8 cellular contexts compared by ENCODE assay signal in the genomic region with DNA sequence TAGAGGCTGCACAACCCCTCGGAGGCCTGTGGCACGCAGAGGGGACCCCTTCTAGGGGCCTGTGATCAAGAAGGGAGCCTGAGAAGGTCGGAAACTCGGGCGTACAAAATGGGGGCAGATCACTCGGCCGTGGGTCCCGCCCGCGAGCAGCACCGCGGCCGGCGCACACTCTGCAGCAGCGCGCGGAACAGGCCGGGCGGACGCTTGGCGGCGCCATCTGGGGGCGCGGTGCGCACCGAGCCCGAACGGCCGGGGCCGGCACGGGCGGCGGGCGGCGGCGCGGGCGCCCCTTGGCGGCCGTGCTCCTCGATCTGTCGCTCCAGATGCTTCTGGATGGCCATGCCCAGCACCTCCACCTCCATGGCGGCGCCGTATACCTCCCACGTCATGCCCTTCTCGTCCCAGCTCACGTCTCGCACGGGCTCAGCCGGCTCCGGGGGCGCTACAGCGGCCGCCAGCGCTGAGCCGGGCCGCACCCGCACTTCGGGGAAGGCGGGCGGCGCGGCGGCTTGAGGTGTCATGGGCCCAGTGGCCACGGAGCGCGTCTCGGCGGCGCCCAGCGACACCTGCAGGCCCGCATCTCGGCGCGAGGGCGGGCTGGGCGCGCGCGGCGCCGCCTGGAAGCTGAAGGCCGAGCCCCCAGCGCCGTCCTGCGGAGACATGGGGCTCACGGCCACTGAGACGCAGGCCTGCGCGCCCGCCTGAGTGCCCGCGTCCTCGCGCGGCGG.
DNase-seq lines count a peak whose midpoint lies in the region; ATAC-seq lines count a peak whose summit lies in the region.

No MANE protein-coding gene starts in this region.

- CTCF ChIA-PET in activated naive CD4-positive, alpha-beta T cell treated with anti-CD3 and anti-CD28 coated beads, Interleukin-2, amount 10 ng/mL, durations not matched to agents 7 days and 5 days (lab: Charles Lee), result interaction anchor here (0.8 to 2.6 kb wide), 10 partner anchors 9 to 234 kb away, joined by 3 to 10 read pairs (median 3); a partner anchor contains a TSS

- peak overlapping the region; percentile 46 for H3K27ac Mint-ChIP-seq in activated naive CD4-positive, alpha-beta T cell treated with anti-CD3 and anti-CD28 coated beads, Interleukin-2, amount 10 ng/mL, durations not matched to agents 7 days and 5 days

- no peak overlapping the region for H3K9ac ChIP-seq in iPS-15b (ENCODE audit: low read depth, low read length)

- ATAC-seq in GM18517 (IDR thresholded peaks at IDR 0.05; ENCODE audit: unreplicated experiment), result peak; percentile 51
- ATAC-seq in HG03108 (IDR thresholded peaks at IDR 0.05; ENCODE audit: unreplicated experiment), result no peak

- peaks cover 9% of the 10 kb centered on the region for H3K4me1 Mint-ChIP-seq in activated naive CD4-positive, alpha-beta T cell treated with anti-CD3 and anti-CD28 coated beads, Interleukin-2, amount 10 ng/mL, durations not matched to agents 7 days and 5 days

- peak overlapping the region; percentile 64 for H3K4me3 Mint-ChIP-seq in activated naive CD4-positive, alpha-beta T cell treated with anti-CD3 and anti-CD28 coated beads, Interleukin-2, amount 10 ng/mL, durations not matched to agents 7 days and 5 days

- peaks cover 69% of the 10 kb centered on the region for H3K27me3 Mint-ChIP-seq in activated naive CD4-positive, alpha-beta T cell treated with anti-CD3 and anti-CD28 coated beads, Interleukin-2, amount 10 ng/mL, durations not matched to agents 7 days and 5 days

- peak overlapping the region; percentile 32 for H3K4me3 ChIP-seq in iPS-15b (ENCODE audit: low read depth, low read length)

- H3K36me3 Mint-ChIP-seq in activated naive CD4-positive, alpha-beta T cell treated with anti-CD3 and anti-CD28 coated beads, Interleukin-2, amount 10 ng/mL, durations not matched to agents 7 days and 5 days, result no peaks in the 10 kb centered on the region

- peaks cover 5% of the 10 kb centered on the region for H3K27me3 ChIP-seq in iPS-15b (ENCODE audit: control insufficient read depth, insufficient read depth, low read length)

- H3K9me3 ChIP-seq in iPS-15b (ENCODE audit: control insufficient read depth, insufficient read depth, low read length), result no peaks in the 10 kb centered on the region

- no peaks in the 10 kb centered on the region for H3K9me3 Mint-ChIP-seq in activated naive CD4-positive, alpha-beta T cell treated with anti-CD3 and anti-CD28 coated beads, Interleukin-2, amount 10 ng/mL, durations not matched to agents 7 days and 5 days

- DNase-seq in Kasumi-1 (lab: John Stamatoyannopoulos, UW) (peak; percentile 37 to 42), NCI-H82 treated with DMSO at 0.1 percent for 48 hours (lab: John Stamatoyannopoulos, UW; ENCODE audit: unreplicated experiment) (no peak), NCI-H69 (lab: John Stamatoyannopoulos, UW) (no peak)
- peak; percentile 77 for DNase-seq in activated naive CD4-positive, alpha-beta T cell treated with anti-CD3 and anti-CD28 coated beads, Interleukin-2, amount 10 ng/mL, durations not matched to agents 7 days and 5 days
- peak in 2 of 3 donors; percentile 47 to 56 for DNase-seq in stimulated activated CD4-positive, alpha-beta T cell treated with anti-CD3 and anti-CD28 coated beads, TNF-alpha, amount 100 ng/mL, for 1 hour (ENCODE audit: low read depth in 3 of 3, low spot score in 1 of 3)

- peaks cover 2% of the 10 kb centered on the region for H3K4me1 ChIP-seq in iPS-15b (ENCODE audit: control insufficient read depth, insufficient read depth, low read length)

- peaks cover 6% of the 10 kb centered on the region for H3K36me3 ChIP-seq in iPS-15b (ENCODE audit: control insufficient read depth, insufficient read depth, low read length)

Comparison
In these comparisons a context has a peak if more than half of its experiments do, and no peak if none do; other contexts are left out.
1. DNase-seq: peak in Kasumi-1 (2 of 2), activated naive CD4-positive, alpha-beta T cell treated with anti-CD3 and anti-CD28 coated beads, Interleukin-2, amount 10 ng/mL, durations not matched to agents 7 days and 5 days (single experiment) and stimulated activated CD4-positive, alpha-beta T cell treated with anti-CD3 and anti-CD28 coated beads, TNF-alpha, amount 100 ng/mL, for 1 hour (2 of 3); none in NCI-H82 treated with DMSO at 0.1 percent for 48 hours (single experiment) and NCI-H69 (single experiment).